ENCODE assay signal across 16 cellular contexts in genomic region chr11:18267335-18268133, GRCh38. TPM values are rescaled to one million over a fixed set of nuclear protein-coding genes. Genes with fewer than 3 reads are reported as not detected.
A peak's percentile ranks its signal among the peaks of the same experiment; 100 is the strongest.
DNase-seq lines count a peak whose midpoint lies in the region; ATAC-seq and TF ChIP-seq lines count a peak whose summit lies in the region.
"Not testable (repeated sequence)": the region's sequence is repeated elsewhere in the genome, so short reads cannot be mapped to it uniquely, and the experiment has no call there.
"Had no signal": no experiment of that assay in that cellular context is flagged by ENCODE, and none has a peak within 500 bp of the region (broad histone marks: within the 10 kb centered on the region; RNA-seq: fewer than 3 reads in every experiment).

No MANE protein-coding gene starts in this region.

- not testable (repeated sequence) for H3K27ac ChIP-seq in CD4-positive, alpha-beta memory T cell (ENCODE audit: low read depth, low read length); OCI-LY3 (ENCODE audit: low read length)

- CTCF ChIA-PET in CD4-positive, alpha-beta memory T cell (lab: Charles Lee; ENCODE audit: partially characterized antibody), result not testable (repeated sequence)

- not testable (repeated sequence) for H3K9ac ChIP-seq in OCI-LY3 (ENCODE audit: low read length)

- intact Hi-C loops in CD4-positive, alpha-beta memory T cell (cut with micrococcal nuclease), result not testable (repeated sequence)

- peak overlapping the region in 5 of 7 donors; percentile 66 to 83 (median 73) for H3K27ac Mint-ChIP-seq in CD4-positive, alpha-beta memory T cell
- H3K27ac Mint-ChIP-seq in activated naive CD4-positive, alpha-beta T cell treated with anti-CD3 and anti-CD28 coated beads, Interleukin-2, amount 50 U/mL, for 72 hours, result not testable (repeated sequence)
- peak overlapping the region; percentile 95 for H3K27ac Mint-ChIP-seq in memory B cell

- H3K4me1 ChIP-seq in CD4-positive, alpha-beta memory T cell (ENCODE audit: insufficient read depth, low read length), result not testable (repeated sequence)
- peaks cover 32% of the 10 kb centered on the region for H3K4me1 ChIP-seq in OCI-LY3 (ENCODE audit: low read length)

- H2AFZ ChIP-seq in OCI-LY3 (ENCODE audit: low read depth, low read length), result not testable (repeated sequence)

- POLR2A ChIA-PET in CD4-positive, alpha-beta memory T cell (lab: Charles Lee; ENCODE audit: partially characterized antibody), result not testable (repeated sequence)

- H3K36me3 ChIP-seq in CD4-positive, alpha-beta memory T cell (ENCODE audit: insufficient read depth, low read length); OCI-LY3 (replicated peaks; ENCODE audit: low read depth, low read length): not testable (repeated sequence)

- not testable (repeated sequence) for DNase-seq in CD4-positive, alpha-beta memory T cell; activated naive CD4-positive, alpha-beta T cell treated with anti-CD3 and anti-CD28 coated beads, Interleukin-2, amount 50 U/mL, for 72 hours (ENCODE audit: low spot score in 2 of 2); memory B cell (ENCODE audit: low spot score in 2 of 2)

- H3K4me1 Mint-ChIP-seq in CD4-positive, alpha-beta memory T cell, result not testable (repeated sequence)
- peaks cover 27% of the 10 kb centered on the region for H3K4me1 Mint-ChIP-seq in memory B cell

- not testable (repeated sequence) for H4K20me1 ChIP-seq in OCI-LY3 (ENCODE audit: insufficient read depth, low read length)

- not testable (repeated sequence) for H3K79me2 ChIP-seq in OCI-LY3 (ENCODE audit: low read length)

- not testable (repeated sequence) for H3K9me3 ChIP-seq in CD4-positive, alpha-beta memory T cell (ENCODE audit: control insufficient read depth in 1 of 2, low read length in 2 of 2); OCI-LY3 (ENCODE audit: insufficient read depth, low read length)

- peak; percentile 72 for ATAC-seq in GM18909 (IDR thresholded peaks at IDR 0.05; ENCODE audit: poor library complexity, unreplicated experiment)
- ATAC-seq in GM21447 (IDR thresholded peaks at IDR 0.05; ENCODE audit: unreplicated experiment), result peak; percentile 66
- peak; percentile 66 for ATAC-seq in HG02763 (IDR thresholded peaks at IDR 0.05; ENCODE audit: unreplicated experiment)
- ATAC-seq in HG03175 (IDR thresholded peaks at IDR 0.05; ENCODE audit: unreplicated experiment), result peak; percentile 74
- peak; percentile 59 to 80 for ATAC-seq in activated naive CD4-positive, alpha-beta T cell treated with anti-CD3 and anti-CD28 coated beads, Interleukin-2, amount 50 U/mL, for 72 hours
- peak; percentile 56 for ATAC-seq in memory B cell (ENCODE audit: low read depth)

- H3K27me3 Mint-ChIP-seq in CD4-positive, alpha-beta memory T cell; memory B cell: not testable (repeated sequence)

- H3K27me3 ChIP-seq in CD4-positive, alpha-beta memory T cell (ENCODE audit: insufficient read depth, low read length); OCI-LY3 (ENCODE audit: low read depth, low read length): not testable (repeated sequence)

- H3K4me3 ChIP-seq in CD4-positive, alpha-beta memory T cell (ENCODE audit: low read length in 2 of 2), result not testable (repeated sequence)
- H3K4me3 ChIP-seq in OCI-LY3 (ENCODE audit: low read length), result peak overlapping the region; percentile 54

- H3K4me2 ChIP-seq in OCI-LY3 (ENCODE audit: low read length), result peak overlapping the region; percentile 68

- TF ChIP-seq CTCF in OCI-LY3 (IDR thresholded peaks at IDR 0.05; ENCODE audit: low read depth, low read length), result not testable (repeated sequence)

- H3K9me3 Mint-ChIP-seq in CD4-positive, alpha-beta memory T cell; activated naive CD4-positive, alpha-beta T cell treated with anti-CD3 and anti-CD28 coated beads, Interleukin-2, amount 50 U/mL, for 72 hours; memory B cell: not testable (repeated sequence)

- H3K36me3 Mint-ChIP-seq in CD4-positive, alpha-beta memory T cell; activated naive CD4-positive, alpha-beta T cell treated with anti-CD3 and anti-CD28 coated beads, Interleukin-2, amount 50 U/mL, for 72 hours; memory B cell: not testable (repeated sequence)

- peak overlapping the region in 6 of 8 donors; percentile 40 to 61 (median 56) for H3K4me3 Mint-ChIP-seq in CD4-positive, alpha-beta memory T cell
- peak overlapping the region; percentile 86 for H3K4me3 Mint-ChIP-seq in memory B cell

RNA-seq across cellular contexts. Expression of gene SAA1, which starts 1.5 kb away (rescaled TPM):
- total RNA-seq in CD4-positive, alpha-beta memory T cell, result not detected
- not detected for polyA plus RNA-seq in CD4-positive, alpha-beta memory T cell
- not detected for total RNA-seq in activated naive CD4-positive, alpha-beta T cell treated with anti-CD3 and anti-CD28 coated beads, Interleukin-2, amount 50 U/mL, for 72 hours
- total RNA-seq: activated naive CD4-positive, alpha-beta T cell treated with anti-CD3 and anti-CD28 coated beads for 36 hours; GM23248 had no signal
- polyA plus RNA-seq: CD14-positive monocyte, GM23248 had no signal

RNA-seq across cellular contexts. Expression of gene SAA2, which starts 19.1 kb away (rescaled TPM):
- total RNA-seq in CD4-positive, alpha-beta memory T cell, result not detected
- not detected for polyA plus RNA-seq in CD4-positive, alpha-beta memory T cell
- not detected for total RNA-seq in activated naive CD4-positive, alpha-beta T cell treated with anti-CD3 and anti-CD28 coated beads, Interleukin-2, amount 50 U/mL, for 72 hours
- total RNA-seq: activated naive CD4-positive, alpha-beta T cell treated with anti-CD3 and anti-CD28 coated beads for 36 hours; GM23248 had no signal
- polyA plus RNA-seq: CD14-positive monocyte, GM23248 had no signal

RNA-seq across cellular contexts. Expression of gene SAA4, which starts 30.9 kb away (rescaled TPM):
- not detected for total RNA-seq in CD4-positive, alpha-beta memory T cell
- polyA plus RNA-seq in CD4-positive, alpha-beta memory T cell, result not detected
- total RNA-seq in activated naive CD4-positive, alpha-beta T cell treated with anti-CD3 and anti-CD28 coated beads, Interleukin-2, amount 50 U/mL, for 72 hours, result not detected
- total RNA-seq: activated naive CD4-positive, alpha-beta T cell treated with anti-CD3 and anti-CD28 coated beads for 36 hours; body of pancreas; dermis blood vessel endothelial cell; esophagus muscularis mucosa; GM23248; right cardiac atrium; thoracic aorta had no signal
- polyA plus RNA-seq: CD14-positive monocyte, GM23248, right cardiac atrium had no signal

RNA-seq across cellular contexts. Expression of gene HPS5, which starts 54.4 kb away (rescaled TPM):
- 10 to 100 TPM; 22.1 to 23.7 TPM for total RNA-seq in CD4-positive, alpha-beta memory T cell
- 10 to 100 TPM; 14.2 to 15.1 TPM for polyA plus RNA-seq in CD4-positive, alpha-beta memory T cell
- total RNA-seq in activated naive CD4-positive, alpha-beta T cell treated with anti-CD3 and anti-CD28 coated beads, Interleukin-2, amount 50 U/mL, for 72 hours, result 10 to 100 TPM; 17.9 to 26.8 TPM

RNA-seq across cellular contexts. Expression of gene GTF2H1, which starts 54.8 kb away (rescaled TPM):
- total RNA-seq in CD4-positive, alpha-beta memory T cell, result 10 to 100 TPM; 60.1 to 61.6 TPM
- polyA plus RNA-seq in CD4-positive, alpha-beta memory T cell, result 10 to 100 TPM; 31.8 to 41.6 TPM
- 10 to 100 TPM; 36.1 to 53.6 TPM for total RNA-seq in activated naive CD4-positive, alpha-beta T cell treated with anti-CD3 and anti-CD28 coated beads, Interleukin-2, amount 50 U/mL, for 72 hours
